Comparison of ENCODE assay signal across 1 cellular context in genomic region chr5:107428303-107428761, GRCh38.
TF ChIP-seq lines count a peak whose summit lies in the region.

No MANE protein-coding gene starts in this region.

TF ChIP-seq in IMR-90, 13 proteins besides CTCF, POLR2A, EP300 and RAD21 (continued from another document):
- TF ChIP-seq, protein P1, sequence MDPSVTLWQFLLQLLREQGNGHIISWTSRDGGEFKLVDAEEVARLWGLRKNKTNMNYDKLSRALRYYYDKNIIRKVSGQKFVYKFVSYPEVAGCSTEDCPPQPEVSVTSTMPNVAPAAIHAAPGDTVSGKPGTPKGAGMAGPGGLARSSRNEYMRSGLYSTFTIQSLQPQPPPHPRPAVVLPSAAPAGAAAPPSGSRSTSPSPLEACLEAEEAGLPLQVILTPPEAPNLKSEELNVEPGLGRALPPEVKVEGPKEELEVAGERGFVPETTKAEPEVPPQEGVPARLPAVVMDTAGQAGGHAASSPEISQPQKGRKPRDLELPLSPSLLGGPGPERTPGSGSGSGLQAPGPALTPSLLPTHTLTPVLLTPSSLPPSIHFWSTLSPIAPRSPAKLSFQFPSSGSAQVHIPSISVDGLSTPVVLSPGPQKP (IDR thresholded peaks at IDR 0.05; ENCODE audit: borderline replicate concordance, low read depth, low read length): no peak
- TF ChIP-seq MAFK (IDR thresholded peaks at IDR 0.05; ENCODE audit: low read depth, low read length) (no peak), RCOR1 (IDR thresholded peaks at IDR 0.05; ENCODE audit: insufficient replicate concordance, low read length) (no peak), MAZ (IDR thresholded peaks at IDR 0.05; ENCODE audit: borderline replicate concordance, low read depth, low read length) (no peak), SMC3 (IDR thresholded peaks at IDR 0.05; ENCODE audit: low read depth, low read length) (no peak), CEBPB (IDR thresholded peaks at IDR 0.05; ENCODE audit: low read depth, low read length) (no peak), CHD1 (IDR thresholded peaks at IDR 0.05; ENCODE audit: low read depth, low read length) (no peak), USF2 (IDR thresholded peaks at IDR 0.05; ENCODE audit: low read depth, low read length) (no peak), RFX5 (IDR thresholded peaks at IDR 0.05; ENCODE audit: low read depth, low read length) (no peak), FOS (IDR thresholded peaks at IDR 0.05; ENCODE audit: low read depth, low read length) (no peak), NFE2L2 (IDR thresholded peaks at IDR 0.05; ENCODE audit: low read depth, low read length) (no peak)
TF ChIP-seq in IMR-90: peak in this region for 0.
